9 cellular contexts compared by ENCODE assay signal in the genomic region with DNA sequence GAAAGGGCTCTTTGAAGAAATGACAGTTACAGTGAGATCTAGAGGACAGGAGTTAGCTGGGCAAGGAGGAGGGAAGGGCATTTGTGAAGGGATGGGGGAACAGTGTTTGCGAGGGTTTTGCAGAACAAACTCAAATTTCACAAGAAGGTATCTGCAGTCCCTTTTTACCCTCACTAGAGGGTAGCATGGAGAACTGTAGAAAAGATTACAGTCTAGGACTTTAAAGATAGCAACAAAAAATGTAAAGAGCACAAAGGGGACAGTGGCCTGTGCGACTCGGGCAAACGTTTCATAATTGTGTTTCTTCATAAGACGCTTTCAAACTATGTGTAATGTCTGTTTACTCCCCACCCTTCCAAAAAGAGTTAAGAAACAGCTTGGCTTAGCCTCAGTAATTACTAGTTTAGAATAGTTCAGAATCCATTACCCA. TPM values are rescaled to one million over a fixed set of nuclear protein-coding genes. Genes with fewer than 3 reads are reported as not detected.
DNase-seq lines count a peak whose midpoint lies in the region; ATAC-seq, FAIRE-seq and TF ChIP-seq lines count a peak whose summit lies in the region.
"Had no signal": no experiment of that assay in that cellular context is flagged by ENCODE, and none has a peak within 500 bp of the region (broad histone marks: within the 10 kb centered on the region; RNA-seq: fewer than 3 reads in every experiment).

No MANE protein-coding gene starts in this region.

- no peak overlapping the region for H3K4me2 ChIP-seq in PC-9

- CTCF ChIA-PET in AG04449 (lab: Yijun Ruan, JAX), result interaction anchor here (0.7 to 4.3 kb wide), 22 partner anchors 8 to 316 kb away, joined by 3 to 35 read pairs (median 4); no protein-coding TSS in a partner anchor
- CTCF ChIA-PET in PC-9 (lab: Charles Lee), result no interaction called here

- TF ChIP-seq CTCF in AG04449 (IDR thresholded peaks at IDR 0.05; ENCODE audit: insufficient read depth, low read length, missing control alignments) (peak; percentile 60), GM13977 (IDR thresholded peaks at IDR 0.05; ENCODE audit: extremely low read depth, insufficient read depth, missing control alignments) (peak; percentile 70), PC-9 (conservative IDR thresholded peaks at IDR 0.05) (peak; percentile 63), pancreas (IDR thresholded peaks at IDR 0.05) (peak in 3 of 4 donors; percentile 19 to 37 (median 35)), lower leg skin (IDR thresholded peaks at IDR 0.05) (no peak)

- FAIRE-seq in pancreas (lab: Jason Lieb, UNC) (no peak), small intestine (lab: Jason Lieb, UNC) (no peak)
- FAIRE-seq: colon had no signal

- H3K27me3 ChIP-seq in PC-9 (ENCODE audit: insufficient read depth, low read depth) (no peaks in the 10 kb centered on the region), pancreas (no peaks in the 10 kb centered on the region), small intestine (ENCODE audit: control insufficient read depth in 2 of 2, insufficient read depth in 2 of 2, low read length in 2 of 2) (no peaks in the 10 kb centered on the region)

- 14 to 19% methylated on average over 5 of the region's 5 CpGs for WGBS in pancreas, 2 donors
- WGBS in lower leg skin, 2 donors, result 42 to 47% methylated on average over 5 of the region's 5 CpGs
- WGBS in small intestine, 3 donors, result 30 to 37% (median 33%) methylated on average over 5 of the region's 5 CpGs

- no peak for TF ChIP-seq POLR2A in lower leg skin (IDR thresholded peaks at IDR 0.05)

- in situ Hi-C loops in GM13977 (cut with MboI; ENCODE audit: low pct_unique_long_range_greater_than_20kb, low sequenced_read_pairs, unreplicated experiment), result no loop called here

- H3K27ac ChIP-seq in PC-9 (no peak overlapping the region), pancreas (no peak overlapping the region), small intestine (ENCODE audit: low read depth in 1 of 2, low read length in 1 of 2) (no peak overlapping the region)

- no TSS peak for BruUV-seq in PC-9 (replicated peaks; lab: Mats Ljungman, UMichigan)

- no peak overlapping the region for H2AFZ ChIP-seq in PC-9

- H3K4me1 ChIP-seq in PC-9 (replicated peaks; ENCODE audit: insufficient read depth) (no peaks in the 10 kb centered on the region), pancreas (peaks cover 24 to 40% (median 27%) of the 10 kb centered on the region in 3 donors), small intestine (ENCODE audit: control insufficient read depth in 2 of 2, insufficient read depth in 1 of 2, low read depth in 1 of 2, low read length in 1 of 2) (peaks cover 0 to 5% of the 10 kb centered on the region in 2 donors)

- H3K36me3 ChIP-seq in PC-9 (ENCODE audit: low read depth) (no peaks in the 10 kb centered on the region), pancreas (peaks cover 0 to 3% (median 0%) of the 10 kb centered on the region in 3 donors), small intestine (ENCODE audit: control insufficient read depth in 2 of 2, insufficient read depth in 2 of 2, low read length in 2 of 2) (peaks cover 3 to 6% of the 10 kb centered on the region in 2 donors)

- H3K9me2 ChIP-seq in PC-9 (ENCODE audit: insufficient read depth), result no peaks in the 10 kb centered on the region

- H3F3A ChIP-seq in PC-9 (ENCODE audit: insufficient read depth, low read depth), result peaks cover 16% of the 10 kb centered on the region; the same call in 1 of the 2 replicates

- DNase-seq in AG04449 (ENCODE audit: low read depth, low spot score) (no peak), GM13977 (ENCODE audit: low spot score) (peak; percentile 53), PC-9 (peak in 1 of 2 experiments; percentile 37), epidermal melanocyte (ENCODE audit: insufficient read length, low spot score) (peak; percentile 69), pancreas (no peak), lower leg skin (ENCODE audit: low spot score in 2 of 2) (no peak), foreskin melanocyte (no peak), small intestine (no peak)

- H3K9me3 ChIP-seq in PC-9 (ENCODE audit: insufficient read depth, low read depth) (no peaks in the 10 kb centered on the region), pancreas (no peaks in the 10 kb centered on the region), small intestine (ENCODE audit: control insufficient read depth, low read depth) (no peaks in the 10 kb centered on the region)

- ATAC-seq in pancreas, result peak in 3 of 4 donors; percentile 12 to 38 (median 36)

- intact Hi-C loops in PC-9 (cut with micrococcal nuclease; ENCODE audit: unreplicated experiment) (no loop called here), pancreas (cut with DNase I) (no loop called here), lower leg skin (cut with DNase I; ENCODE audit: low total_unique reads) (no loop called here)

- no peaks in the 10 kb centered on the region for H3K79me2 ChIP-seq in PC-9 (ENCODE audit: low read depth)

- H3K4me3 ChIP-seq in AG04449 (ENCODE audit: low read depth, low read length) (no peak overlapping the region), PC-9 (no peak overlapping the region), pancreas (no peak overlapping the region), lower leg skin (ENCODE audit: low read depth, poor library complexity, severe bottlenecking) (no peak overlapping the region), small intestine (ENCODE audit: low read depth in 1 of 2, low read length in 2 of 2) (no peak overlapping the region)

- no peaks in the 10 kb centered on the region for H4K20me1 ChIP-seq in PC-9 (ENCODE audit: insufficient read depth)

- POLR2A ChIA-PET in AG04449 (lab: Yijun Ruan, JAX), result no interaction called here
- POLR2A ChIA-PET in PC-9 (lab: Charles Lee; ENCODE audit: unreplicated experiment), result interaction anchor here (0.6 kb wide), 1 partner anchor 118 kb away, joined by 12 read pairs; no protein-coding TSS in a partner anchor

RNA-seq across cellular contexts. Expression of a gene that starts 21.2 kb away (rescaled TPM):
- total RNA-seq in PC-9 (2021) (102 and 123 TPM in 2 replicates), pancreas (10 to 100 TPM; 32.9 to 57.7 (median 34.5) TPM), lower leg skin (10 to 100 TPM; 29.1 to 84.8 (median 32.6) TPM)
- polyA plus RNA-seq in pancreas (10 to 100 TPM; 41.5 to 49.4 TPM), small intestine (10 to 100 TPM; 16.8 to 21.1 (median 20.1) TPM)

RNA-seq across cellular contexts. Expression of a gene that starts 59.5 kb away (rescaled TPM):
- total RNA-seq in PC-9 (2021), result 41.4 and 52.3 TPM in 2 replicates
- total RNA-seq in pancreas, result 10 to 100 TPM; 23.7 to 35.4 (median 27.9) TPM
- polyA plus RNA-seq in pancreas, result 10 to 100 TPM; 11.0 to 19.4 TPM
- total RNA-seq in lower leg skin, result 10 to 100 TPM in 3 of 4 donors, 1 to 10 TPM in 1; 9.7 to 17.8 (median 13.1) TPM
- 10 to 100 TPM; 16.2 to 31.5 (median 21.4) TPM for polyA plus RNA-seq in small intestine

Comparison
In these comparisons a context has a peak if more than half of its experiments do, and no peak if none do; other contexts are left out.
1. DNase-seq: peak in GM13977 (single experiment) and epidermal melanocyte (single experiment); none in AG04449 (single experiment), pancreas (0 of 6), lower leg skin (0 of 2), foreskin melanocyte (single experiment) and small intestine (single experiment).
2. CTCF ChIP-seq: peak in AG04449 (single experiment), GM13977 (single experiment), PC-9 (single experiment) and pancreas (3 of 4); none in lower leg skin (0 of 3).